In genomic region chr10:117078168-117078837, GRCh38 we compare ENCODE assay signal across 23 cellular contexts. TPM values are rescaled to one million over a fixed set of nuclear protein-coding genes. Genes with fewer than 3 reads are reported as not detected.
"Had no signal": no experiment of that assay in that cellular context is flagged by ENCODE, and none has a peak within 500 bp of the region (broad histone marks: within the 10 kb centered on the region; RNA-seq: fewer than 3 reads in every experiment).

No MANE protein-coding gene starts in this region.

- H3K9me3 ChIP-seq: left ventricle myocardium inferior, tibial nerve, vagina had no signal

- H3K36me3 ChIP-seq: left ventricle myocardium inferior, tibial nerve, vagina had no signal

- H3K4me3 ChIP-seq: dorsolateral prefrontal cortex, left ventricle myocardium inferior, tibial nerve, vagina had no signal

- H3K27me3 ChIP-seq: dorsolateral prefrontal cortex, tibial nerve, vagina had no signal

- ATAC-seq: activated CD8-positive, alpha-beta T cell treated with anti-CD3 and anti-CD28 coated beads for 36 hours; activated T-helper 17 cell treated with anti-CD3 and anti-CD28 coated beads, Interleukin-2, amount 50 U/mL, for 72 hours had no signal

- FAIRE-seq: colon, frontal cortex had no signal

- DNase-seq: activated CD4-positive, alpha-beta T cell treated with anti-CD3 and anti-CD28 coated beads, Interleukin-2, amount 10 ng/mL, durations not matched to agents 24 days and 14 days; activated CD8-positive, alpha-beta T cell treated with anti-CD3 and anti-CD28 coated beads for 36 hours; activated naive CD4-positive, alpha-beta T cell; activated naive CD8-positive, alpha-beta T cell treated with anti-CD3 and anti-CD28 coated beads for 36 hours; activated T-cell treated with anti-CD3 and anti-CD28 coated beads, Interleukin-2, amount 50 U/mL, for 1 hour; amygdala; caudate nucleus; dorsolateral prefrontal cortex; head of caudate nucleus; left ventricle myocardium inferior; naive B cell; stimulated activated CD4-positive, alpha-beta T cell treated with anti-CD3 and anti-CD28 coated beads, Interleukin-2, amount 100 ng/mL, for 24 hours; stimulated activated naive CD4-positive, alpha-beta T cell treated with Interleukin-2 at 50 U/mL for 16 hours had no signal

- H3K27ac ChIP-seq: dorsolateral prefrontal cortex, epithelial cell of prostate, left ventricle myocardium inferior, tibial nerve, vagina had no signal

- H3K4me1 ChIP-seq: left ventricle myocardium inferior, tibial nerve, vagina had no signal

RNA-seq across cellular contexts. Expression of gene VAX1, which starts 59.8 kb away (rescaled TPM):
- total RNA-seq: activated CD4-positive, alpha-beta T cell treated with anti-CD3 and anti-CD28 coated beads, Interleukin-2, amount 10 ng/mL, durations not matched to agents 24 days and 14 days; activated CD8-positive, alpha-beta T cell treated with anti-CD3 and anti-CD28 coated beads for 36 hours; activated naive CD8-positive, alpha-beta T cell treated with anti-CD3 and anti-CD28 coated beads for 36 hours; activated T-helper 17 cell treated with anti-CD3 and anti-CD28 coated beads, Interleukin-2, amount 50 U/mL, for 72 hours; left ventricle myocardium inferior; mononuclear cell; omental fat pad; progenitor cell of endocrine pancreas; skeletal muscle tissue; tibial nerve; vagina had no signal
